ENCODE assay signal across 8 cellular contexts in genomic region chr11:103108933-103109817, GRCh38. TPM values are rescaled to one million over a fixed set of nuclear protein-coding genes. Genes with fewer than 3 reads are reported as not detected.
DNase-seq lines count a peak whose midpoint lies in the region; TF ChIP-seq lines count a peak whose summit lies in the region.

Gene DYNC2H1, plus strand, starts transcription at chr11:103109426. Its CDS starts 149 bp downstream, at chr11:103109575.

- no peak within 1 kb of the TSS for H3K56ac ChIP-seq in H9 (ENCODE audit: insufficient read length, low read depth, low read length)

- H2AFZ ChIP-seq in H9 (ENCODE audit: low read length): peak within 1 kb of the TSS; percentile 100
- peak within 1 kb of the TSS; percentile 96 for H2AFZ ChIP-seq in Loucy (ENCODE audit: low read length)

- peak within 1 kb of the TSS; percentile 82 for H3K4me3 ChIP-seq in Loucy (ENCODE audit: low read length, poor library complexity, severe bottlenecking)

- H3K9ac ChIP-seq in ES-I3 (ENCODE audit: low read depth, low read length): peak within 1 kb of the TSS; percentile 83
- peak within 1 kb of the TSS; percentile 72 for H3K9ac ChIP-seq in H9 (ENCODE audit: extremely low read depth, insufficient read length, low read length)
- H3K9ac ChIP-seq in Loucy (ENCODE audit: low read depth, low read length, poor library complexity, severe bottlenecking): peak within 1 kb of the TSS; percentile 66

- H3T11ph ChIP-seq in H9 (ENCODE audit: low read length): no peak within 1 kb of the TSS

- H2AK5ac ChIP-seq in H9 (ENCODE audit: insufficient read length, low read length): no peak within 1 kb of the TSS

- no peaks in the 10 kb centered on the region; the same call in 1 of the 2 replicates for H3F3A ChIP-seq in Loucy (ENCODE audit: low read depth)

- H3K27ac ChIP-seq in H9 (ENCODE audit: insufficient read length, low read depth, low read length): no peak within 1 kb of the TSS
- H3K27ac ChIP-seq in substantia nigra (ENCODE audit: low read depth, low read length, poor library complexity, severe bottlenecking): peak within 1 kb of the TSS; percentile 54

- no peak within 1 kb of the TSS for H2BK15ac ChIP-seq in H9 (ENCODE audit: low read depth, low read length)

- H3K4me2 ChIP-seq in H9 (ENCODE audit: insufficient read depth, insufficient read length, low read length) (peak within 1 kb of the TSS; percentile 94), Loucy (ENCODE audit: low read depth, low read length, poor library complexity, severe bottlenecking) (peak within 1 kb of the TSS; percentile 82)

- H3K23ac ChIP-seq in H9 (ENCODE audit: insufficient read length, low read depth, low read length): no peak within 1 kb of the TSS

- no peak within 1 kb of the TSS for H4K8ac ChIP-seq in H9 (replicated peaks; ENCODE audit: insufficient read length, low read depth, low read length)

- no peak within 1 kb of the TSS for H3K18ac ChIP-seq in H9 (ENCODE audit: insufficient read length, low read depth, low read length)

- no peak within 1 kb of the TSS for H2BK5ac ChIP-seq in H9 (ENCODE audit: insufficient read length, low read length)

- peak within 1 kb of the TSS; percentile 98 for H3K4me3 Mint-ChIP-seq in H9

- H3K4me1 Mint-ChIP-seq in H9: peaks cover 2% of the 10 kb centered on the region in 2 experiments; a peak in 2 of 4 replicates

- no peaks in the 10 kb centered on the region for H3K36me3 ChIP-seq in ES-I3 (ENCODE audit: insufficient read depth, low read length)
- H3K36me3 ChIP-seq in Loucy (ENCODE audit: insufficient read depth, low read length): no peaks in the 10 kb centered on the region

- no peaks in the 10 kb centered on the region for H3K9me2 ChIP-seq in Loucy (replicated peaks; ENCODE audit: low read depth, low read length)

- H4K5ac ChIP-seq in H9 (ENCODE audit: insufficient read length, low read depth, low read length): no peak within 1 kb of the TSS

- no peaks in the 10 kb centered on the region for H3K79me2 ChIP-seq in H9 (ENCODE audit: insufficient read depth, low read length)
- H3K79me2 ChIP-seq in Loucy (ENCODE audit: insufficient read depth, low read length): no peaks in the 10 kb centered on the region

- TF ChIP-seq CTCF in H9 (conservative IDR thresholded peaks at IDR 0.05): peak; percentile 63
- TF ChIP-seq CTCF in Loucy (conservative IDR thresholded peaks at IDR 0.05; ENCODE audit: low read length): peak; percentile 59

- no peaks in the 10 kb centered on the region for H3K9me3 Mint-ChIP-seq in H9

- WGBS in H9 (ENCODE audit: extremely low coverage, insufficient read length, low lambda C conversion rate): no CpG with 5 or more reads among the region's 53 CpGs

- no peak within 1 kb of the TSS for H2BK120ac ChIP-seq in H9 (ENCODE audit: low read depth, low read length, poor library complexity, severe bottlenecking)

- H3K27me3 ChIP-seq in H9 (ENCODE audit: insufficient read depth, low read length) (no peaks in the 10 kb centered on the region), Loucy (ENCODE audit: insufficient read depth, low read length, poor library complexity, severe bottlenecking) (peaks cover 13% of the 10 kb centered on the region)

- H2BK12ac ChIP-seq in H9 (ENCODE audit: insufficient read length, low read depth, low read length): no peak within 1 kb of the TSS

- peaks cover 4 to 5% (median 5%) of the 10 kb centered on the region in 3 experiments; a peak in 5 of 7 replicates for H3K36me3 Mint-ChIP-seq in H9 (ENCODE audit: insufficient read depth in 1 of 3, low read depth in 3 of 3)

- no peaks in the 10 kb centered on the region for H3K9me3 ChIP-seq in ES-I3 (ENCODE audit: control insufficient read depth, insufficient read depth, low read length)
- no peaks in the 10 kb centered on the region for H3K9me3 ChIP-seq in H9 (ENCODE audit: control insufficient read depth, low read depth, low read length)
- H3K9me3 ChIP-seq in Loucy (ENCODE audit: insufficient read depth, low read depth, low read length): no peaks in the 10 kb centered on the region

- DNase-seq in H9 (peak; percentile 94), SIG-M5 treated with dmso at 0.1 percent for 504 hours (lab: John Stamatoyannopoulos, UW; ENCODE audit: unreplicated experiment) (peak; percentile 84), germinal center (ENCODE audit: low spot score) (peak; percentile 91), nucleus accumbens (lab: John Stamatoyannopoulos, UW) (peak; percentile 12 to 91 (median 77)), substantia nigra (lab: John Stamatoyannopoulos, UW) (peak in 48 of 49 donors; percentile 8 to 87 (median 73))
- DNase-seq in activated gamma-delta T cell treated with anti-CD3 and anti-CD28 coated beads, Interleukin-2, amount 50 U/mL, for 16 hours (ENCODE audit: low read depth): peak; percentile 73

- peaks cover 6% of the 10 kb centered on the region for H3K23me2 ChIP-seq in H9 (ENCODE audit: insufficient read length, low read depth, low read length, poor library complexity, severe bottlenecking)

- H3K27me3 Mint-ChIP-seq in H9 (ENCODE audit: low read depth): peaks cover 2% of the 10 kb centered on the region; the same call in 1 of the 2 replicates

- H4K20me1 ChIP-seq in H9 (ENCODE audit: control insufficient read depth, insufficient read depth, insufficient read length): no peaks in the 10 kb centered on the region
- H4K20me1 ChIP-seq in Loucy (ENCODE audit: insufficient read depth, low read length, poor library complexity, severe bottlenecking): no peaks in the 10 kb centered on the region

- peak within 1 kb of the TSS; percentile 79 to 98 (median 95) for H3K27ac Mint-ChIP-seq in H9

- H2BK20ac ChIP-seq in H9 (ENCODE audit: low read depth, low read length, poor library complexity, severe bottlenecking): no peak within 1 kb of the TSS

- no peak within 1 kb of the TSS for H3K4ac ChIP-seq in H9 (ENCODE audit: low read depth, low read length)

- no peaks in the 10 kb centered on the region for H3K4me1 ChIP-seq in ES-I3 (ENCODE audit: insufficient read depth, low read length)
- H3K4me1 ChIP-seq in H9 (ENCODE audit: insufficient read depth, low read length): no peaks in the 10 kb centered on the region
- peaks cover 7% of the 10 kb centered on the region for H3K4me1 ChIP-seq in Loucy (ENCODE audit: insufficient read depth, low read length, poor library complexity, severe bottlenecking)

- H3K79me1 ChIP-seq in H9 (ENCODE audit: insufficient read depth, low read depth, low read length, poor library complexity, severe bottlenecking): no peaks in the 10 kb centered on the region

- H4K91ac ChIP-seq in H9 (ENCODE audit: insufficient read length, low read depth, low read length): no peak within 1 kb of the TSS

- H3K14ac ChIP-seq in H9 (ENCODE audit: insufficient read depth, low read length): peak within 1 kb of the TSS; percentile 59; the same call in 1 of the 2 replicates

RNA-seq across cellular contexts. Expression of gene DYNC2H1, which starts in this region (rescaled TPM):
- total RNA-seq in H9 (2021): 10.5 and 13.2 TPM in 2 replicates
